Comparison of ENCODE assay signal across 6 cellular contexts in genomic region chr19:1250374-1251232, GRCh38. TPM values are rescaled to one million over a fixed set of nuclear protein-coding genes. Genes with fewer than 3 reads are reported as not detected.
DNase-seq lines count a peak whose midpoint lies in the region; ATAC-seq, FAIRE-seq and TF ChIP-seq lines count a peak whose summit lies in the region.

No MANE protein-coding gene starts in this region.

- H3K9ac ChIP-seq in DND-41 (ENCODE audit: low read depth, low read length) (peak overlapping the region; percentile 96), GM12878 (ENCODE audit: control insufficient read depth, insufficient read depth, low read length) (peak overlapping the region; percentile 86)

- TF ChIP-seq EP300 in GM12878 (IDR thresholded peaks at IDR 0.05; ENCODE audit: borderline replicate concordance in 1 of 2, control insufficient read depth in 1 of 2, low read depth in 2 of 2, low read length in 2 of 2) = no peak

- peaks cover 44% of the 10 kb centered on the region for H4K20me1 ChIP-seq in DND-41 (ENCODE audit: insufficient read depth, low read length)
- H4K20me1 ChIP-seq in GM12878 (ENCODE audit: control insufficient read depth, insufficient read depth) = no peaks in the 10 kb centered on the region

- POLR2A ChIA-PET in GM12878 (lab: Charles Lee) = interaction anchor here (1.0 to 2.2 kb wide), 3 partner anchors 12 to 18 kb away, joined by 5 to 8 read pairs (median 8); partner anchors contain the start of gene CIRBP

- CTCF ChIA-PET in GM12878 (lab: Yijun Ruan, JAX) = interaction anchor here (1.3 kb wide), 1 partner anchor 16 kb away, joined by 9 read pairs; no protein-coding TSS in a partner anchor

- H3K27me3 ChIP-seq in DND-41 (ENCODE audit: insufficient read depth, low read length, poor library complexity) (no peaks in the 10 kb centered on the region), GM12878 (replicated peaks in 1 of 2; ENCODE audit: control insufficient read depth in 2 of 2, insufficient read depth in 2 of 2, low read length in 1 of 2) (no peaks in the 10 kb centered on the region)

- WGBS in GM12878 (ENCODE audit: insufficient coverage, insufficient replicate concordance, low lambda C conversion rate, missing lambda C conversion rate) = 2% methylated on average over 24 of the region's 97 CpGs

- intact Hi-C loops in GM12878 (cut with micrococcal nuclease; ENCODE audit: unreplicated experiment) = no loop called here

- peak; percentile 78 for DNase-seq in DND-41
- DNase-seq in NCI-H2196 (lab: John Stamatoyannopoulos, UW; ENCODE audit: unreplicated experiment) = peak; percentile 47
- DNase-seq in GM12878 (ENCODE audit: low read depth, low spot score) = no peak
- peak; percentile 71 to 79 for DNase-seq in lung microvascular endothelial cell (ENCODE audit: low read depth in 2 of 2)
- DNase-seq in DMS153 (lab: John Stamatoyannopoulos, UW) = no peak

- no peak for FAIRE-seq in GM12878 (lab: Jason Lieb, UNC)

- H3K4me2 ChIP-seq in DND-41 (ENCODE audit: insufficient read depth, low read length) (peak overlapping the region; percentile 77), GM12878 (ENCODE audit: control insufficient read depth, insufficient read depth) (peak overlapping the region; percentile 53)

- no peak for TF ChIP-seq POLR2A in GM12878 (IDR thresholded peaks at IDR 0.05; ENCODE audit: low read depth, low read length)

- RAD21 ChIA-PET in GM12878 (lab: Charles Lee; ENCODE audit: unreplicated experiment) = interaction anchor here (1.0 kb wide), 1 partner anchor 16 kb away, joined by 3 read pairs; no protein-coding TSS in a partner anchor

- TF ChIP-seq CTCF in DND-41 (IDR thresholded peaks at IDR 0.05; ENCODE audit: borderline replicate concordance, extremely low read depth, low read length, poor library complexity, severe bottlenecking) (peak; percentile 7), GM12878 (IDR thresholded peaks at IDR 0.05 in 2 of 3, conservative IDR thresholded peaks at IDR 0.05 in 1 of 3; ENCODE audit: control insufficient read depth in 2 of 3, extremely low read depth in 1 of 3, insufficient read depth in 1 of 3, low read depth in 3 of 3, low read length in 3 of 3) (no peak)

- peaks cover 47% of the 10 kb centered on the region for H3K4me1 ChIP-seq in DND-41 (ENCODE audit: insufficient read depth, low read length)
- H3K4me1 ChIP-seq in GM12878 (ENCODE audit: control insufficient read depth, insufficient read depth, low read length) = peaks cover 10% of the 10 kb centered on the region

- in situ Hi-C loops in GM12878 (cut with MboI) = no loop called here

- ATAC-seq in DND-41 (ENCODE audit: insufficient read depth, low read depth) (peak; percentile 6; the same call in 1 of the 3 replicates), GM12878 (no peak), HG02642 (IDR thresholded peaks at IDR 0.05; ENCODE audit: poor library complexity, unreplicated experiment) (no peak)

- H2AFZ ChIP-seq in DND-41 (ENCODE audit: low read depth, low read length) = peak overlapping the region; percentile 44; the same call in 1 of the 2 replicates
- no peak overlapping the region for H2AFZ ChIP-seq in GM12878 (ENCODE audit: control insufficient read depth, low read depth, low read length)

- peak overlapping the region; percentile 87 for H3K27ac ChIP-seq in DND-41 (ENCODE audit: low read length)
- H3K27ac ChIP-seq in GM12878 (ENCODE audit: control insufficient read depth, insufficient read depth) = peak overlapping the region; percentile 72

- H3K79me2 ChIP-seq in DND-41 (ENCODE audit: insufficient read depth, low read length) (peaks cover 52% of the 10 kb centered on the region), GM12878 (ENCODE audit: control insufficient read depth, insufficient read depth, low read length) (peaks cover 55% of the 10 kb centered on the region)

- peak overlapping the region; percentile 87 to 93 for H3K4me3 ChIP-seq in DND-41 (ENCODE audit: low read depth in 1 of 2, low read length in 2 of 2)
- peak overlapping the region; percentile 91 for H3K4me3 ChIP-seq in GM12878

- H3K9me3 ChIP-seq in DND-41 (ENCODE audit: insufficient read depth, low read length, severe bottlenecking) (no peaks in the 10 kb centered on the region), GM12878 (replicated peaks; ENCODE audit: control insufficient read depth, insufficient read depth, low read length) (no peaks in the 10 kb centered on the region)

- no TSS peak for BruUV-seq in GM12878 (replicated peaks; lab: Mats Ljungman, UMichigan)

- H3K36me3 ChIP-seq in DND-41 (ENCODE audit: insufficient read depth, low read length) (peaks cover 30% of the 10 kb centered on the region), GM12878 (ENCODE audit: control insufficient read depth in 2 of 2, insufficient read depth in 2 of 2, low read length in 1 of 2) (peaks cover 10 to 18% of the 10 kb centered on the region in 2 experiments; a peak in 3 of 4 replicates)

- SMC1A ChIA-PET in GM12878 (lab: Charles Lee; ENCODE audit: uncharacterized antibody, unreplicated experiment) = no interaction called here

- TF ChIP-seq RAD21 in GM12878 (IDR thresholded peaks at IDR 0.05; ENCODE audit: insufficient read depth, low read depth, low read length) = no peak

RNA-seq across cellular contexts. Expression of gene MIDN, which starts 2.2 kb away (rescaled TPM):
- 69.3 and 73.1 TPM in 2 replicates for total RNA-seq in GM12878 (2013; cell fraction: nucleolus; rRNA removed)
- 6.1 and 8.4 TPM in 2 replicates for total RNA-seq in GM12878 (2014; rRNA removed)
- 6.5 and 7.0 TPM in 2 replicates for total RNA-seq in GM12878 (2014; rRNA removed; fragmentation: Illumina TruSeq; extraction: Trizol)
- 51.5 and 52.3 TPM in 2 replicates for total RNA-seq in GM12878 (2021)
- 6.0 TPM for polyA plus RNA-seq in GM12878 (2011; ENCODE audit: low read depth)
- polyA plus RNA-seq in GM12878 (2011; rRNA removed) = 7.6 and 12.2 TPM in 2 replicates
- polyA plus RNA-seq in GM12878 (2011; cell fraction: cytosol; rRNA removed) = 24.2 and 29.5 TPM in 2 replicates
- polyA plus RNA-seq in GM12878 (2011; cell fraction: nucleus; rRNA removed) = 102 and 129 TPM in 2 replicates
- 26.6 and 35.6 TPM in 2 replicates for polyA plus RNA-seq in GM12878 (2012)
- 4.2 and 7.9 TPM in 2 replicates for polyA plus RNA-seq in GM12878 (2014; fragmentation: Illumina TruSeq; extraction: Trizol)
- polyA plus RNA-seq in GM12878 (2014; fragmentation: Nextera tagmentation; extraction: Ambion mirVana) = under 1 TPM; 0.38 to 0.63 TPM
- 30.9 and 33.7 TPM in 2 replicates for polyA plus RNA-seq in GM12878 (2014; rRNA removed)
- polyA plus RNA-seq in GM12878 (2016; fragmentation: Nextera tagmentation; extraction: Ambion mirVana) = 1 to 10 TPM; 2.3 TPM
- polyA minus RNA-seq in GM12878 (2011; rRNA and poly(A)+ RNA removed) = 2.3 and 11.8 TPM in 2 replicates
- polyA minus RNA-seq in GM12878 (2011; cell fraction: cytosol; rRNA and poly(A)+ RNA removed) = 21.7 and 23.8 TPM in 2 replicates
- polyA minus RNA-seq in GM12878 (2011; cell fraction: nucleus; rRNA and poly(A)+ RNA removed) = 29.9 and 46.6 TPM in 2 replicates
- 3.2 and 5.4 TPM in 2 replicates for total RNA-seq in lung microvascular endothelial cell

RNA-seq across cellular contexts. Expression of gene ATP5F1D, which starts 9.1 kb away (rescaled TPM):
- 14.2 and 16.6 TPM in 2 replicates for total RNA-seq in GM12878 (2013; cell fraction: nucleolus; rRNA removed)
- total RNA-seq in GM12878 (2014; rRNA removed) = 45.8 and 52.5 TPM in 2 replicates
- total RNA-seq in GM12878 (2014; rRNA removed; fragmentation: Illumina TruSeq; extraction: Trizol) = 18.9 and 23.6 TPM in 2 replicates
- total RNA-seq in GM12878 (2021) = 304 and 305 TPM in 2 replicates
- polyA plus RNA-seq in GM12878 (2011; ENCODE audit: low read depth) = 34.8 TPM
- polyA plus RNA-seq in GM12878 (2011; rRNA removed) = 18.5 and 46.6 TPM in 2 replicates
- 109 and 189 TPM in 2 replicates for polyA plus RNA-seq in GM12878 (2011; cell fraction: cytosol; rRNA removed)
- 95.0 and 142 TPM in 2 replicates for polyA plus RNA-seq in GM12878 (2011; cell fraction: nucleus; rRNA removed)
- polyA plus RNA-seq in GM12878 (2012) = 163 and 185 TPM in 2 replicates
- polyA plus RNA-seq in GM12878 (2014; fragmentation: Illumina TruSeq; extraction: Trizol) = 1.4 and 12.8 TPM in 2 replicates
- polyA plus RNA-seq in GM12878 (2014; fragmentation: Nextera tagmentation; extraction: Ambion mirVana) = 10 to 100 TPM in 1 of 2 experiments, 1 to 10 TPM in 1; 7.2 to 45.0 TPM
- 179 and 216 TPM in 2 replicates for polyA plus RNA-seq in GM12878 (2014; rRNA removed)
- 100 to 1,000 TPM; 355 to 357 TPM for polyA plus RNA-seq in GM12878 (2016; fragmentation: Nextera tagmentation; extraction: Ambion mirVana)
- 38.4 and 79.7 TPM in 2 replicates for polyA minus RNA-seq in GM12878 (2011; rRNA and poly(A)+ RNA removed)
- polyA minus RNA-seq in GM12878 (2011; cell fraction: cytosol; rRNA and poly(A)+ RNA removed) = 73.8 and 96.8 TPM in 2 replicates
- polyA minus RNA-seq in GM12878 (2011; cell fraction: nucleus; rRNA and poly(A)+ RNA removed) = 21.4 and 39.0 TPM in 2 replicates
- total RNA-seq in lung microvascular endothelial cell = 15.7 and 16.3 TPM in 2 replicates

RNA-seq across cellular contexts. Expression of gene CBARP, which starts 12.8 kb away (rescaled TPM):
- total RNA-seq in GM12878 (2013; cell fraction: nucleolus; rRNA removed) = 1.2 and 1.3 TPM in 2 replicates
- total RNA-seq in GM12878 (2014; rRNA removed) (0.44 and 0.51 TPM in 2 replicates), GM12878 (2014; rRNA removed; fragmentation: Illumina TruSeq; extraction: Trizol) (0.05 and 0.09 TPM in 2 replicates), GM12878 (2021) (0.59 and 0.61 TPM in 2 replicates), lung microvascular endothelial cell (0.65 and 1.2 TPM in 2 replicates)
- 0.12 TPM for polyA plus RNA-seq in GM12878 (2011; ENCODE audit: low read depth)
- polyA plus RNA-seq in GM12878 (2011; rRNA removed) (0.03 and 0.04 TPM in 2 replicates), GM12878 (2014; fragmentation: Illumina TruSeq; extraction: Trizol) (0.04 TPM in 1 of 2 replicates, not detected in the other), GM12878 (2014; fragmentation: Nextera tagmentation; extraction: Ambion mirVana) (not detected), GM12878 (2014; rRNA removed) (0.55 and 0.93 TPM in 2 replicates), GM12878 (2016; fragmentation: Nextera tagmentation; extraction: Ambion mirVana) (under 1 TPM in 1 of 2 experiments, not detected in 1; 0.18 TPM)
- 0.09 and 0.28 TPM in 2 replicates for polyA plus RNA-seq in GM12878 (2011; cell fraction: cytosol; rRNA removed)
- polyA plus RNA-seq in GM12878 (2011; cell fraction: nucleus; rRNA removed) = 2.0 and 2.3 TPM in 2 replicates
- polyA plus RNA-seq in GM12878 (2012) = 1.2 and 1.9 TPM in 2 replicates
- not detected in 2 replicates for polyA minus RNA-seq in GM12878 (2011; rRNA and poly(A)+ RNA removed)
- polyA minus RNA-seq in GM12878 (2011; cell fraction: cytosol; rRNA and poly(A)+ RNA removed) = 0.83 TPM in 1 of 2 replicates, not detected in the other
- polyA minus RNA-seq in GM12878 (2011; cell fraction: nucleus; rRNA and poly(A)+ RNA removed) = 0.19 TPM in 1 of 2 replicates, not detected in the other

RNA-seq across cellular contexts. Expression of gene CIRBP, which starts 18.5 kb away (rescaled TPM):
- 275 and 320 TPM in 2 replicates for total RNA-seq in GM12878 (2013; cell fraction: nucleolus; rRNA removed)
- 216 and 225 TPM in 2 replicates for total RNA-seq in GM12878 (2014; rRNA removed)
- 228 and 243 TPM in 2 replicates for total RNA-seq in GM12878 (2014; rRNA removed; fragmentation: Illumina TruSeq; extraction: Trizol)
- total RNA-seq in GM12878 (2021) = 264 and 284 TPM in 2 replicates
- 115 TPM for polyA plus RNA-seq in GM12878 (2011; ENCODE audit: low read depth)
- polyA plus RNA-seq in GM12878 (2011; rRNA removed) = 153 and 253 TPM in 2 replicates
- polyA plus RNA-seq in GM12878 (2011; cell fraction: cytosol; rRNA removed) = 253 and 279 TPM in 2 replicates
- 892 and 1,145 TPM in 2 replicates for polyA plus RNA-seq in GM12878 (2011; cell fraction: nucleus; rRNA removed)
- polyA plus RNA-seq in GM12878 (2012) = 254 and 374 TPM in 2 replicates
- polyA plus RNA-seq in GM12878 (2014; fragmentation: Illumina TruSeq; extraction: Trizol) = 152 and 313 TPM in 2 replicates
- polyA plus RNA-seq in GM12878 (2014; fragmentation: Nextera tagmentation; extraction: Ambion mirVana) = 10 to 100 TPM; 27.6 to 52.4 TPM
- polyA plus RNA-seq in GM12878 (2014; rRNA removed) = 335 and 370 TPM in 2 replicates
- 100 to 1,000 TPM; 162 to 166 TPM for polyA plus RNA-seq in GM12878 (2016; fragmentation: Nextera tagmentation; extraction: Ambion mirVana)
- 50.8 and 65.0 TPM in 2 replicates for polyA minus RNA-seq in GM12878 (2011; rRNA and poly(A)+ RNA removed)
- polyA minus RNA-seq in GM12878 (2011; cell fraction: cytosol; rRNA and poly(A)+ RNA removed) = 44.4 and 56.1 TPM in 2 replicates
- polyA minus RNA-seq in GM12878 (2011; cell fraction: nucleus; rRNA and poly(A)+ RNA removed) = 81.2 and 108 TPM in 2 replicates
- 95.4 and 115 TPM in 2 replicates for total RNA-seq in lung microvascular endothelial cell

RNA-seq across cellular contexts. Expression of gene FAM174C, which starts 24.7 kb away (rescaled TPM):
- 15.3 and 16.8 TPM in 2 replicates for total RNA-seq in GM12878 (2013; cell fraction: nucleolus; rRNA removed)
- total RNA-seq in GM12878 (2014; rRNA removed) (52.8 and 57.6 TPM in 2 replicates), GM12878 (2014; rRNA removed; fragmentation: Illumina TruSeq; extraction: Trizol) (15.4 and 18.8 TPM in 2 replicates), GM12878 (2021) (71.8 and 73.0 TPM in 2 replicates), lung microvascular endothelial cell (16.9 and 17.0 TPM in 2 replicates)
- polyA plus RNA-seq in GM12878 (2011; ENCODE audit: low read depth) = 13.7 TPM
- polyA plus RNA-seq in GM12878 (2011; rRNA removed) (14.8 and 29.6 TPM in 2 replicates), GM12878 (2014; fragmentation: Illumina TruSeq; extraction: Trizol) (1.1 and 8.1 TPM in 2 replicates), GM12878 (2014; fragmentation: Nextera tagmentation; extraction: Ambion mirVana) (1 to 10 TPM in 1 of 2 experiments, under 1 TPM in 1; 0.89 to 6.9 TPM), GM12878 (2014; rRNA removed) (94.6 and 104 TPM in 2 replicates), GM12878 (2016; fragmentation: Nextera tagmentation; extraction: Ambion mirVana) (10 to 100 TPM; 72.0 to 79.9 TPM)
- 85.8 and 125 TPM in 2 replicates for polyA plus RNA-seq in GM12878 (2011; cell fraction: cytosol; rRNA removed)
- polyA plus RNA-seq in GM12878 (2011; cell fraction: nucleus; rRNA removed) = 64.1 and 89.0 TPM in 2 replicates
- 61.2 and 63.0 TPM in 2 replicates for polyA plus RNA-seq in GM12878 (2012)
- 10.3 and 34.2 TPM in 2 replicates for polyA minus RNA-seq in GM12878 (2011; rRNA and poly(A)+ RNA removed)
- 20.5 and 25.9 TPM in 2 replicates for polyA minus RNA-seq in GM12878 (2011; cell fraction: cytosol; rRNA and poly(A)+ RNA removed)
- polyA minus RNA-seq in GM12878 (2011; cell fraction: nucleus; rRNA and poly(A)+ RNA removed) = 11.1 and 20.1 TPM in 2 replicates

Comparison
In these comparisons a context has a peak if more than half of its experiments do, and no peak if none do; other contexts are left out.
1. DNase-seq: peak in DND-41 (single experiment), NCI-H2196 (single experiment) and lung microvascular endothelial cell (2 of 2); none in GM12878 (single experiment) and DMS153 (single experiment).